8 cellular contexts compared by ENCODE assay signal in genomic region chr10:128530301-128530700, GRCh38.
DNase-seq lines count a peak whose midpoint lies in the region; TF ChIP-seq lines count a peak whose summit lies in the region.

No MANE protein-coding gene starts in this region.

- no peak overlapping the region for H3K14ac ChIP-seq in H9 (ENCODE audit: insufficient read depth, low read length)
- H3K14ac ChIP-seq in mesenchymal stem cell (ENCODE audit: low read length in 2 of 2) = no peak overlapping the region

- peaks cover 2% of the 10 kb centered on the region; the same call in 1 of the 2 replicates for H3K27me3 Mint-ChIP-seq in H9 (ENCODE audit: low read depth)
- H3K27me3 Mint-ChIP-seq in activated CD4-positive, alpha-beta T cell treated with anti-CD3 and anti-CD28 coated beads, Interleukin-2, amount 10 ng/mL, durations not matched to agents 24 days and 14 days = peaks cover 3% of the 10 kb centered on the region

- H2BK5ac ChIP-seq in H9 (ENCODE audit: insufficient read length, low read length) = no peak overlapping the region
- H2BK5ac ChIP-seq in mesenchymal stem cell (ENCODE audit: low read depth, low read length, poor library complexity, severe bottlenecking) = no peak overlapping the region

- peaks cover 7% of the 10 kb centered on the region; the same call in 1 of the 2 replicates for H3K4me1 ChIP-seq in H9 (ENCODE audit: insufficient read depth, low read length)
- H3K4me1 ChIP-seq in mesenchymal stem cell (ENCODE audit: control insufficient read depth, insufficient read depth, low read depth, low read length) = no peaks in the 10 kb centered on the region

- no peak overlapping the region for H3T11ph ChIP-seq in H9 (ENCODE audit: low read length)

- H3K4ac ChIP-seq in H9 (ENCODE audit: low read depth, low read length) = no peak overlapping the region
- no peak overlapping the region for H3K4ac ChIP-seq in mesenchymal stem cell (ENCODE audit: low read depth in 1 of 2, low read length in 2 of 2)

- H3K23ac ChIP-seq in H9 (ENCODE audit: insufficient read length, low read depth, low read length) (no peak overlapping the region), mesenchymal stem cell (ENCODE audit: low read length in 2 of 2) (no peak overlapping the region)

- H3K4me1 Mint-ChIP-seq in H9 = peaks cover 30 to 40% of the 10 kb centered on the region in 2 experiments
- no peaks in the 10 kb centered on the region for H3K4me1 Mint-ChIP-seq in activated CD4-positive, alpha-beta T cell treated with anti-CD3 and anti-CD28 coated beads, Interleukin-2, amount 10 ng/mL, durations not matched to agents 24 days and 14 days

- no peak overlapping the region for H3K4me2 ChIP-seq in H9 (ENCODE audit: insufficient read depth, insufficient read length, low read length)
- H3K4me2 ChIP-seq in mesenchymal stem cell (ENCODE audit: low read length, poor library complexity, severe bottlenecking) = no peak overlapping the region

- peaks cover 0 to 2% of the 10 kb centered on the region in 2 experiments; a peak in 1 of 5 replicates for H3K9me3 Mint-ChIP-seq in H9
- no peaks in the 10 kb centered on the region for H3K9me3 Mint-ChIP-seq in activated CD4-positive, alpha-beta T cell treated with anti-CD3 and anti-CD28 coated beads, Interleukin-2, amount 10 ng/mL, durations not matched to agents 24 days and 14 days

- no peak overlapping the region for H3K27ac ChIP-seq in H9 (ENCODE audit: insufficient read length, low read depth, low read length)
- no peak overlapping the region for H3K27ac ChIP-seq in mesenchymal stem cell (ENCODE audit: low read length, poor library complexity, severe bottlenecking)

- H3K18ac ChIP-seq in H9 (ENCODE audit: insufficient read length, low read depth, low read length) = no peak overlapping the region
- no peak overlapping the region for H3K18ac ChIP-seq in mesenchymal stem cell (ENCODE audit: low read depth in 1 of 2, low read length in 2 of 2)

- H2BK12ac ChIP-seq in H9 (ENCODE audit: insufficient read length, low read depth, low read length) (no peak overlapping the region), mesenchymal stem cell (ENCODE audit: low read length in 2 of 2) (no peak overlapping the region)

- no peak overlapping the region for H2BK20ac ChIP-seq in H9 (ENCODE audit: low read depth, low read length, poor library complexity, severe bottlenecking)

- H2AK5ac ChIP-seq in H9 (ENCODE audit: insufficient read length, low read length) = no peak overlapping the region
- no peak overlapping the region for H2AK5ac ChIP-seq in mesenchymal stem cell (ENCODE audit: low read length, severe bottlenecking)

- intact Hi-C loops in activated CD4-positive, alpha-beta T cell treated with anti-CD3 and anti-CD28 coated beads, Interleukin-2, amount 10 ng/mL, durations not matched to agents 24 days and 14 days (cut with micrococcal nuclease) = no loop called here

- H2AFZ ChIP-seq in H9 (ENCODE audit: low read length) = no peak overlapping the region
- H2AFZ ChIP-seq in mesenchymal stem cell (ENCODE audit: low read depth, low read length) = no peak overlapping the region

- in situ Hi-C loops in astrocyte of the cerebellum (cut with HindIII; ENCODE audit: low sequenced_read_pairs) = no loop called here

- no peaks in the 10 kb centered on the region for H4K20me1 ChIP-seq in H9 (ENCODE audit: control insufficient read depth, insufficient read depth, insufficient read length)

- DNase-seq in CD1c-positive myeloid dendritic cell (ENCODE audit: extremely low spot score) (peak; percentile 1), H9 (no peak), astrocyte of the cerebellum (ENCODE audit: low read depth) (no peak), mesenchymal stem cell (peak; percentile 4), NCI-H146 treated with DMSO at 0.1 percent for 48 hours (lab: John Stamatoyannopoulos, UW; ENCODE audit: unreplicated experiment) (no peak), AML-193 (lab: John Stamatoyannopoulos, UW) (no peak), NCI-H187 treated with DMSO at 0.1 percent for 48 hours (lab: John Stamatoyannopoulos, UW) (no peak)
- DNase-seq in activated CD4-positive, alpha-beta T cell treated with anti-CD3 and anti-CD28 coated beads, Interleukin-2, amount 10 ng/mL, durations not matched to agents 24 days and 14 days = no peak

- no peak overlapping the region for H3K27ac Mint-ChIP-seq in H9
- no peak overlapping the region for H3K27ac Mint-ChIP-seq in activated CD4-positive, alpha-beta T cell treated with anti-CD3 and anti-CD28 coated beads, Interleukin-2, amount 10 ng/mL, durations not matched to agents 24 days and 14 days

- H3K4me3 ChIP-seq in astrocyte of the cerebellum (ENCODE audit: low read depth, low read length) (no peak overlapping the region), mesenchymal stem cell (ENCODE audit: insufficient read depth in 1 of 2, low read depth in 1 of 2, low read length in 2 of 2) (no peak overlapping the region)

- no CpG with 5 or more reads among the region's 5 CpGs for WGBS in H9 (ENCODE audit: extremely low coverage, insufficient read length, low lambda C conversion rate)
- 53% methylated on average over 4 of the region's 5 CpGs for WGBS in mesenchymal stem cell

- H3K27me3 ChIP-seq in H9 (ENCODE audit: insufficient read depth, low read length) (no peaks in the 10 kb centered on the region), mesenchymal stem cell (ENCODE audit: control insufficient read depth in 1 of 2, insufficient read depth in 1 of 2, low read length in 2 of 2) (peaks cover 0 to 41% of the 10 kb centered on the region in 2 experiments)

- H3K79me1 ChIP-seq in H9 (ENCODE audit: insufficient read depth, low read depth, low read length, poor library complexity, severe bottlenecking) = no peaks in the 10 kb centered on the region
- H3K79me1 ChIP-seq in mesenchymal stem cell (replicated peaks; ENCODE audit: low read length, poor library complexity, severe bottlenecking) = no peaks in the 10 kb centered on the region

- H3K23me2 ChIP-seq in H9 (ENCODE audit: insufficient read length, low read depth, low read length, poor library complexity, severe bottlenecking) = no peaks in the 10 kb centered on the region

- H3K36me3 ChIP-seq in mesenchymal stem cell (ENCODE audit: control insufficient read depth in 1 of 2, insufficient read depth in 2 of 2, low read depth in 1 of 2, low read length in 2 of 2) = no peaks in the 10 kb centered on the region

- H2BK15ac ChIP-seq in H9 (ENCODE audit: low read depth, low read length) = no peak overlapping the region
- no peak overlapping the region for H2BK15ac ChIP-seq in mesenchymal stem cell (ENCODE audit: low read depth, poor library complexity, severe bottlenecking)

- H2BK120ac ChIP-seq in H9 (ENCODE audit: low read depth, low read length, poor library complexity, severe bottlenecking) = no peak overlapping the region
- no peak overlapping the region for H2BK120ac ChIP-seq in mesenchymal stem cell (ENCODE audit: low read depth, low read length)

- H3K9ac ChIP-seq in H9 (ENCODE audit: extremely low read depth, insufficient read length, low read length) = no peak overlapping the region
- H3K9ac ChIP-seq in mesenchymal stem cell (ENCODE audit: low read length) = no peak overlapping the region

- no peaks in the 10 kb centered on the region for H3K79me2 ChIP-seq in H9 (ENCODE audit: insufficient read depth, low read length)

- H4K8ac ChIP-seq in H9 (replicated peaks; ENCODE audit: insufficient read length, low read depth, low read length) = no peak overlapping the region
- no peak overlapping the region for H4K8ac ChIP-seq in mesenchymal stem cell (ENCODE audit: low read length)

- H4K5ac ChIP-seq in H9 (ENCODE audit: insufficient read length, low read depth, low read length) = no peak overlapping the region

- no peak overlapping the region for H3K56ac ChIP-seq in H9 (ENCODE audit: insufficient read length, low read depth, low read length)

- no peak overlapping the region for H4K91ac ChIP-seq in H9 (ENCODE audit: insufficient read length, low read depth, low read length)
- no peak overlapping the region for H4K91ac ChIP-seq in mesenchymal stem cell (ENCODE audit: low read length)

- H3K4me3 Mint-ChIP-seq in H9 = no peak overlapping the region
- no peak overlapping the region for H3K4me3 Mint-ChIP-seq in activated CD4-positive, alpha-beta T cell treated with anti-CD3 and anti-CD28 coated beads, Interleukin-2, amount 10 ng/mL, durations not matched to agents 24 days and 14 days

- no peaks in the 10 kb centered on the region for H3K36me3 Mint-ChIP-seq in H9 (ENCODE audit: insufficient read depth in 1 of 3, low read depth in 3 of 3)
- H3K36me3 Mint-ChIP-seq in activated CD4-positive, alpha-beta T cell treated with anti-CD3 and anti-CD28 coated beads, Interleukin-2, amount 10 ng/mL, durations not matched to agents 24 days and 14 days (ENCODE audit: low read depth) = no peaks in the 10 kb centered on the region

- H3K9me3 ChIP-seq in H9 (ENCODE audit: control insufficient read depth, low read depth, low read length) = no peaks in the 10 kb centered on the region
- H3K9me3 ChIP-seq in mesenchymal stem cell (ENCODE audit: control insufficient read depth, low read length) = no peaks in the 10 kb centered on the region

- TF ChIP-seq CTCF in H9 (conservative IDR thresholded peaks at IDR 0.05) = peak; percentile 78
- peak; percentile 36 for TF ChIP-seq CTCF in astrocyte of the cerebellum (IDR thresholded peaks at IDR 0.05; ENCODE audit: low read depth, low read length, missing control alignments)

Comparison
In these comparisons a context has a peak if more than half of its experiments do, and no peak if none do; other contexts are left out.
1. DNase-seq: peak in CD1c-positive myeloid dendritic cell (single experiment) and mesenchymal stem cell (single experiment); none in H9 (single experiment), astrocyte of the cerebellum (single experiment), activated CD4-positive, alpha-beta T cell treated with anti-CD3 and anti-CD28 coated beads, Interleukin-2, amount 10 ng/mL, durations not matched to agents 24 days and 14 days (single experiment), NCI-H146 treated with DMSO at 0.1 percent for 48 hours (single experiment), AML-193 (0 of 2) and NCI-H187 treated with DMSO at 0.1 percent for 48 hours (single experiment).